Comparison of ENCODE assay signal across 9 cellular contexts in genomic region chr1:213622365-213623087, GRCh38.
DNase-seq lines count a peak whose midpoint lies in the region; ATAC-seq and TF ChIP-seq lines count a peak whose summit lies in the region.
"Had no signal": no experiment of that assay in that cellular context is flagged by ENCODE, and none has a peak within 500 bp of the region (broad histone marks: within the 10 kb centered on the region; RNA-seq: fewer than 3 reads in every experiment).

No MANE protein-coding gene starts in this region.

- no peaks in the 10 kb centered on the region for H3K4me1 Mint-ChIP-seq in activated T-helper 17 cell treated with anti-CD3 and anti-CD28 coated beads, Interleukin-2, amount 50 U/mL, for 72 hours
- H3K4me1 Mint-ChIP-seq in HFFc6 (ENCODE audit: low read depth): no peaks in the 10 kb centered on the region
- H3K4me1 Mint-ChIP-seq in chondrocyte (ENCODE audit: low read depth): no peaks in the 10 kb centered on the region
- H3K4me1 Mint-ChIP-seq: CD4-positive, CD25-positive, alpha-beta regulatory T cell had no signal

- H3K27me3 Mint-ChIP-seq in activated T-helper 17 cell treated with anti-CD3 and anti-CD28 coated beads, Interleukin-2, amount 50 U/mL, for 72 hours: peaks cover 15% of the 10 kb centered on the region
- H3K27me3 Mint-ChIP-seq in HFFc6 (ENCODE audit: insufficient read depth): no peaks in the 10 kb centered on the region; the same call in 1 of the 2 replicates
- H3K27me3 Mint-ChIP-seq in chondrocyte (ENCODE audit: low read depth): no peaks in the 10 kb centered on the region
- H3K27me3 Mint-ChIP-seq: CD4-positive, CD25-positive, alpha-beta regulatory T cell had no signal

- no peak overlapping the region for H3K4me3 Mint-ChIP-seq in activated T-helper 17 cell treated with anti-CD3 and anti-CD28 coated beads, Interleukin-2, amount 50 U/mL, for 72 hours
- no peak overlapping the region for H3K4me3 Mint-ChIP-seq in HFFc6
- H3K4me3 Mint-ChIP-seq in chondrocyte (ENCODE audit: unreplicated experiment): no peak overlapping the region
- H3K4me3 Mint-ChIP-seq: CD4-positive, CD25-positive, alpha-beta regulatory T cell had no signal

- POLR2A ChIA-PET in GM10248 (lab: Yijun Ruan, JAX): no interaction called here

- TF ChIP-seq CTCF in GM10248 (IDR thresholded peaks at IDR 0.05; ENCODE audit: control extremely low read depth, extremely low read depth, low read depth, missing control alignments) (no peak), HFFc6 (IDR thresholded peaks at IDR 0.05) (no peak), chondrocyte (IDR thresholded peaks at IDR 0.05) (no peak)

- CTCF ChIA-PET in GM10248 (lab: Yijun Ruan, JAX): no interaction called here

- peak; percentile 83 for ATAC-seq in GM19438 (IDR thresholded peaks at IDR 0.05; ENCODE audit: low read depth, unreplicated experiment)
- peak; percentile 66 for ATAC-seq in HG03159 (IDR thresholded peaks at IDR 0.05; ENCODE audit: unreplicated experiment)
- peak; percentile 76 for ATAC-seq in activated T-helper 17 cell treated with anti-CD3 and anti-CD28 coated beads, Interleukin-2, amount 50 U/mL, for 72 hours (replicated peaks)

- peaks cover 4% of the 10 kb centered on the region for H3K9me3 Mint-ChIP-seq in activated T-helper 17 cell treated with anti-CD3 and anti-CD28 coated beads, Interleukin-2, amount 50 U/mL, for 72 hours
- H3K9me3 Mint-ChIP-seq in HFFc6 (peaks cover 35% of the 10 kb centered on the region), chondrocyte (ENCODE audit: low read depth) (peaks cover 9% of the 10 kb centered on the region)

- no peaks in the 10 kb centered on the region for H3K36me3 Mint-ChIP-seq in activated T-helper 17 cell treated with anti-CD3 and anti-CD28 coated beads, Interleukin-2, amount 50 U/mL, for 72 hours (ENCODE audit: low read depth)
- H3K36me3 Mint-ChIP-seq in HFFc6 (ENCODE audit: low read depth): no peaks in the 10 kb centered on the region; the same call in 1 of the 2 replicates
- no peaks in the 10 kb centered on the region for H3K36me3 Mint-ChIP-seq in chondrocyte (ENCODE audit: low read depth)
- H3K36me3 Mint-ChIP-seq: CD4-positive, CD25-positive, alpha-beta regulatory T cell had no signal

- no peak overlapping the region for H3K27ac Mint-ChIP-seq in activated T-helper 17 cell treated with anti-CD3 and anti-CD28 coated beads, Interleukin-2, amount 50 U/mL, for 72 hours
- H3K27ac Mint-ChIP-seq in HFFc6: no peak overlapping the region
- H3K27ac Mint-ChIP-seq in chondrocyte (ENCODE audit: unreplicated experiment): no peak overlapping the region
- H3K27ac Mint-ChIP-seq: CD4-positive, CD25-positive, alpha-beta regulatory T cell had no signal

- DNase-seq in GM10248 (ENCODE audit: extremely low spot score) (peak; percentile 27), HFFc6 (no peak), SIG-M5 (lab: John Stamatoyannopoulos, UW) (no peak), chondrocyte (ENCODE audit: low spot score) (no peak), cortex of kidney (lab: John Stamatoyannopoulos, UW) (no peak)
